ENCODE assay signal across 8 cellular contexts in genomic region chr12:13864081-13864673, GRCh38.
DNase-seq lines count a peak whose midpoint lies in the region; ATAC-seq, FAIRE-seq and TF ChIP-seq lines count a peak whose summit lies in the region.

No MANE protein-coding gene starts in this region.

- no peak overlapping the region for H4K8ac ChIP-seq in H1 (ENCODE audit: extremely low read depth, insufficient read depth, low read length)

- POLR2A ChIA-PET in H1 (lab: Charles Lee; ENCODE audit: partially characterized antibody), result no interaction called here

- no peak overlapping the region for H3K9ac ChIP-seq in H1 (replicated peaks in 1 of 4; ENCODE audit: extremely low read depth in 1 of 4, low read depth in 3 of 4, low read length in 3 of 4)

- peak; percentile 94 for ATAC-seq in GM19023 (IDR thresholded peaks at IDR 0.05; ENCODE audit: unreplicated experiment)
- peak; percentile 93 for ATAC-seq in HG03135 (IDR thresholded peaks at IDR 0.05; ENCODE audit: unreplicated experiment)

- WGBS in H1 (ENCODE audit: extremely low coverage in 1 of 2, insufficient coverage in 1 of 2, insufficient read length in 1 of 2, insufficient replicate concordance in 2 of 2, low coverage in 1 of 2, low lambda C conversion rate in 2 of 2, missing lambda C conversion rate in 1 of 2), 2 experiments, result 30% methylated on average over 9 of the region's 9 CpGs; no CpG with 5 or more reads in 1 of the 2 experiments

- peak; percentile 98 for FAIRE-seq in H1 (lab: Jason Lieb, UNC)

- no peak overlapping the region for H3K56ac ChIP-seq in H1 (replicated peaks; ENCODE audit: insufficient read length, low read depth, low read length)

- H3K4me2 ChIP-seq in H1 (ENCODE audit: insufficient read depth in 1 of 2, low read depth in 2 of 2, low read length in 2 of 2), result no peak overlapping the region

- H3K4me3 ChIP-seq in H1 (ENCODE audit: extremely low read depth in 1 of 4, insufficient read depth in 2 of 4, low read depth in 3 of 4, low read length in 4 of 4), result no peak overlapping the region

- no peak overlapping the region for H4K5ac ChIP-seq in H1 (ENCODE audit: insufficient read length, low read depth, low read length)

- no peak overlapping the region for H2BK120ac ChIP-seq in H1 (replicated peaks; ENCODE audit: low read depth, low read length)

- TF ChIP-seq EP300 in H1 (IDR thresholded peaks at IDR 0.05; ENCODE audit: borderline replicate concordance in 1 of 2, low read depth in 2 of 2, low read length in 2 of 2), result no peak

- TF ChIP-seq CTCF in H1 (IDR thresholded peaks at IDR 0.05; ENCODE audit: control extremely low read depth in 1 of 3, insufficient read depth in 1 of 3, low read depth in 1 of 3, low read length in 3 of 3), result peak; percentile 86 to 99 (median 97)

- no peak overlapping the region for H2BK12ac ChIP-seq in H1 (ENCODE audit: low read depth, low read length)

- CTCF ChIA-PET in H1 (lab: Charles Lee; ENCODE audit: partially characterized antibody), result interaction anchor here (0.6 to 3.7 kb wide), 37 partner anchors 10 to 590 kb away, joined by 3 to 28 read pairs (median 4); no protein-coding TSS in a partner anchor

- no peaks in the 10 kb centered on the region for H3K36me3 ChIP-seq in H1 (ENCODE audit: control insufficient read depth in 2 of 4, insufficient read depth in 4 of 4, low read length in 3 of 4)

- TF ChIP-seq POLR2A in H1 (IDR thresholded peaks at IDR 0.05; ENCODE audit: control extremely low read depth in 1 of 2, low read depth in 2 of 2, low read length in 2 of 2), result no peak

- H3K4ac ChIP-seq in H1 (replicated peaks; ENCODE audit: insufficient read length, low read depth, low read length), result no peak overlapping the region

- H2AFZ ChIP-seq in H1 (ENCODE audit: low read length), result no peak overlapping the region

- TF ChIP-seq RAD21 in H1 (IDR thresholded peaks at IDR 0.05 in 1 of 2, conservative IDR thresholded peaks at IDR 0.05 in 1 of 2; ENCODE audit: low read depth in 2 of 2, low read length in 2 of 2), result peak; percentile 74 to 82

- no peak overlapping the region for H4K91ac ChIP-seq in H1 (replicated peaks; ENCODE audit: insufficient read length, low read length)

- no peaks in the 10 kb centered on the region for H3K27me3 ChIP-seq in H1 (replicated peaks in 1 of 4; ENCODE audit: control insufficient read depth in 3 of 4, extremely low read depth in 1 of 4, insufficient read depth in 3 of 4, low read length in 3 of 4)

- H3K9me3 ChIP-seq in H1 (ENCODE audit: insufficient read depth in 2 of 2, low read depth in 1 of 2, low read length in 1 of 2), result no peaks in the 10 kb centered on the region

- H3K14ac ChIP-seq in H1 (ENCODE audit: insufficient read length), result no peak overlapping the region

- H3K23me2 ChIP-seq in H1 (ENCODE audit: low read depth, low read length), result no peaks in the 10 kb centered on the region

- H2BK20ac ChIP-seq in H1 (ENCODE audit: low read length), result no peak overlapping the region

- H3K79me2 ChIP-seq in H1 (ENCODE audit: control insufficient read depth in 1 of 2, insufficient read depth in 2 of 2, low read length in 2 of 2), result no peaks in the 10 kb centered on the region

- H3K23ac ChIP-seq in H1 (ENCODE audit: insufficient read length), result no peak overlapping the region

- H2BK15ac ChIP-seq in H1 (ENCODE audit: low read length), result no peak overlapping the region

- no peaks in the 10 kb centered on the region for H3K79me1 ChIP-seq in H1 (ENCODE audit: low read depth, low read length)

- H3K18ac ChIP-seq in H1 (ENCODE audit: extremely low read depth, low read length), result no peak overlapping the region

- H2AK5ac ChIP-seq in H1 (ENCODE audit: low read depth, low read length), result no peak overlapping the region

- DNase-seq in AG20443 (ENCODE audit: low spot score), result peak; percentile 84
- peak; percentile 2 for DNase-seq in NCI-H2171 treated with DMSO at 0.1 percent for 48 hours (lab: John Stamatoyannopoulos, UW)
- DNase-seq in activated CD4-positive, alpha-beta T cell treated with anti-CD3 and anti-CD28 coated beads for 1 hour, result peak; percentile 10
- DNase-seq in H1 (ENCODE audit: low read depth in 1 of 2, low spot score in 2 of 2), result peak; percentile 50 to 84
- peak; percentile 86 for DNase-seq in medulla oblongata (ENCODE audit: extremely low spot score)
- DNase-seq in stimulated activated CD8-positive, alpha-beta memory T cell treated with anti-CD3 and anti-CD28 coated beads, Interleukin-4, amount 100 ng/mL, for 48 hours, result peak; percentile 75

- no peaks in the 10 kb centered on the region for H4K20me1 ChIP-seq in H1 (replicated peaks in 1 of 2; ENCODE audit: control insufficient read depth in 1 of 2, insufficient read depth in 2 of 2, low read length in 2 of 2)

- H3K4me1 ChIP-seq in H1 (replicated peaks in 1 of 4; ENCODE audit: control insufficient read depth in 3 of 4, insufficient read depth in 4 of 4, low read length in 3 of 4), result no peaks in the 10 kb centered on the region

- no peak overlapping the region for H3K27ac ChIP-seq in H1 (ENCODE audit: low read depth, low read length)

- no peak overlapping the region for H2BK5ac ChIP-seq in H1 (ENCODE audit: low read depth, low read length)

TF ChIP-seq in H1, 55 proteins besides CTCF, POLR2A, EP300 and RAD21:
- TF ChIP-seq YY1 (IDR thresholded peaks at IDR 0.05; ENCODE audit: low read depth, low read length) (no peak), SIN3A (conservative IDR thresholded peaks at IDR 0.05 in 1 of 2, IDR thresholded peaks at IDR 0.05 in 1 of 2; ENCODE audit: low read depth in 1 of 2, low read length in 2 of 2) (peak in 1 of 2 experiments; percentile 76; a peak in 1 of 4 replicates), MAX (IDR thresholded peaks at IDR 0.05) (0 out of 2 replicates have a peak, but pooled peaks have one; percentile 55)

Comparison
In these comparisons a context has a peak if more than half of its experiments do, and no peak if none do; other contexts are left out.
1. DNase-seq: peak in every context shown above with its lines; median percentile 86 in medulla oblongata; 84 in AG20443; 75 in stimulated activated CD8-positive, alpha-beta memory T cell treated with anti-CD3 and anti-CD28 coated beads, Interleukin-4, amount 100 ng/mL, for 48 hours; 67 in H1; 10 in activated CD4-positive, alpha-beta T cell treated with anti-CD3 and anti-CD28 coated beads for 1 hour; 2 in NCI-H2171 treated with DMSO at 0.1 percent for 48 hours.